Comparison of ENCODE assay signal across 15 cellular contexts in genomic region chr4:89420507-89420906, GRCh38.
"Had no signal": no experiment of that assay in that cellular context is flagged by ENCODE, and none has a peak within 500 bp of the region (broad histone marks: within the 10 kb centered on the region; RNA-seq: fewer than 3 reads in every experiment).

No MANE protein-coding gene starts in this region.

- H3K9ac ChIP-seq: parathyroid adenoma had no signal

- H3K36me3 ChIP-seq: neutrophil, sigmoid colon, stomach had no signal

- H3K27ac ChIP-seq: dorsolateral prefrontal cortex, neutrophil, parathyroid adenoma, sigmoid colon, stomach, testis had no signal

- H3K79me2 ChIP-seq: parathyroid adenoma had no signal

- DNase-seq: activated CD4-positive, CD25-positive, alpha-beta regulatory T cell treated with anti-CD3 and anti-CD28 coated beads, Interleukin-2, amount 50 U/mL, for 72 hours; activated naive CD4-positive, alpha-beta T cell treated with Interleukin-2 at 50 U/mL for 16 hours; aorta; dorsolateral prefrontal cortex; endodermal cell; kidney glomerular epithelial cell; mesendoderm; natural killer cell; sigmoid colon; stimulated activated CD4-positive, alpha-beta T cell treated with anti-CD3 and anti-CD28 coated beads, Interleukin-1b, Interleukin-23, amount 100 ng/mL, for 48 hours; stomach; T-helper 9 cell; testis had no signal

- H3K27me3 ChIP-seq: dorsolateral prefrontal cortex, neutrophil, sigmoid colon, stomach, testis had no signal

- H3K4me1 ChIP-seq: parathyroid adenoma, sigmoid colon, stomach, testis had no signal

- H3K4me3 ChIP-seq: dorsolateral prefrontal cortex, sigmoid colon, stomach, testis had no signal

- H2AFZ ChIP-seq: parathyroid adenoma had no signal

- H3K9me3 ChIP-seq: neutrophil, sigmoid colon, stomach, testis had no signal
